33 cellular contexts compared by ENCODE assay signal in the genomic region with DNA sequence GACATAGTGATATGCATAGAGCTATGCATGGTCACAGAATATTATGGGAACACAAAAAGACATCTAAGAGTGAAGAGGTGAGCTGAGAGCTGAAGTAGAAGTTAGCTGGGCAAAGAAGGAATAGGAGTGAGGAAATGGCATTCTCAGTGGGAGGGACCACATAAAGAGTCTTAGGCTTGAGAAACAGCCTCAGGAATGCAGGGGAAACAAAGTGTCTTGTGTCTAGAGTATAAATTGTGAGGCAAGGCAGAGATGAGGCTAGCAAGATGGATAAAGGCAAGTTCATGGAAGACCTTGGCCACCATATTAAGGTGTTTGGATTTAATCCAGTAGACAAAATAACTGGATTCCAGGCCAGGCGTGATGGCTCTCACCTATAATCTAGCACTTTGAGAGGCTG. TPM values are rescaled to one million over a fixed set of nuclear protein-coding genes. Genes with fewer than 3 reads are reported as not detected.
"Had no signal": no experiment of that assay in that cellular context is flagged by ENCODE, and none has a peak within 500 bp of the region (broad histone marks: within the 10 kb centered on the region; RNA-seq: fewer than 3 reads in every experiment).

No MANE protein-coding gene starts in this region.

- H3K27me3 ChIP-seq: brain microvascular endothelial cell, esophagus muscularis mucosa, gastroesophageal sphincter, left lung, neural progenitor cell, sigmoid colon, vagina had no signal

- H3K9ac ChIP-seq: neural progenitor cell, parathyroid adenoma had no signal

- H3K4me3 Mint-ChIP-seq: activated CD4-positive, alpha-beta memory T cell treated with anti-CD3 and anti-CD28 coated beads, Interleukin-2, amount 10 ng/mL, durations not matched to agents 7 days and 5 days; activated CD4-positive, alpha-beta T cell treated with anti-CD3 and anti-CD28 coated beads, Interleukin-2, amount 10 ng/mL, durations not matched to agents 24 days and 14 days; activated CD8-positive, alpha-beta memory T cell treated with anti-CD3 and anti-CD28 coated beads, Interleukin-2, amount 10 ng/mL, durations not matched to agents 7 days and 5 days; activated T-cell treated with anti-CD3 and anti-CD28 coated beads, Interleukin-2, amount 50 U/mL, for 72 hours; natural killer cell; neural progenitor cell; stimulated activated effector memory CD8-positive, alpha-beta T cell treated with anti-CD3 and anti-CD28 coated beads, Interleukin-12 subunit alpha, Interleukin-12 subunit beta, amount 100 ng/mL, for 72 hours; stimulated activated naive CD8-positive, alpha-beta T cell treated with anti-CD3 and anti-CD28 coated beads, Interleukin-15, Interleukin-2, amounts not matched to agents 100 ng/mL and 50 ng/mL, for 24 hours had no signal

- H3K79me2 ChIP-seq: parathyroid adenoma had no signal

- H3K27ac Mint-ChIP-seq: activated CD4-positive, alpha-beta memory T cell treated with anti-CD3 and anti-CD28 coated beads, Interleukin-2, amount 10 ng/mL, durations not matched to agents 7 days and 5 days; activated CD4-positive, alpha-beta T cell treated with anti-CD3 and anti-CD28 coated beads, Interleukin-2, amount 10 ng/mL, durations not matched to agents 24 days and 14 days; activated CD8-positive, alpha-beta memory T cell treated with anti-CD3 and anti-CD28 coated beads, Interleukin-2, amount 10 ng/mL, durations not matched to agents 7 days and 5 days; activated naive CD4-positive, alpha-beta T cell treated with anti-CD3 and anti-CD28 coated beads, Interleukin-2, amount 50 U/mL, for 72 hours; activated T-cell treated with anti-CD3 and anti-CD28 coated beads, Interleukin-2, amount 50 U/mL, for 72 hours; natural killer cell; neural progenitor cell; stimulated activated effector memory CD8-positive, alpha-beta T cell treated with anti-CD3 and anti-CD28 coated beads, Interleukin-12 subunit alpha, Interleukin-12 subunit beta, amount 100 ng/mL, for 72 hours; stimulated activated naive CD8-positive, alpha-beta T cell treated with anti-CD3 and anti-CD28 coated beads, Interleukin-15, Interleukin-2, amounts not matched to agents 100 ng/mL and 50 ng/mL, for 24 hours had no signal

- H3K9me3 ChIP-seq: esophagus muscularis mucosa, gastroesophageal sphincter, left lung, psoas muscle, sigmoid colon, thoracic aorta, vagina had no signal

- H3K27ac ChIP-seq: brain microvascular endothelial cell, esophagus muscularis mucosa, gastroesophageal sphincter, left lung, neural progenitor cell, parathyroid adenoma, psoas muscle, sigmoid colon, thoracic aorta, vagina, WERI-Rb-1 had no signal

- H3K27me3 Mint-ChIP-seq: activated CD4-positive, alpha-beta memory T cell treated with anti-CD3 and anti-CD28 coated beads, Interleukin-2, amount 10 ng/mL, durations not matched to agents 7 days and 5 days; activated CD4-positive, alpha-beta T cell treated with anti-CD3 and anti-CD28 coated beads, Interleukin-2, amount 10 ng/mL, durations not matched to agents 24 days and 14 days; activated CD8-positive, alpha-beta memory T cell treated with anti-CD3 and anti-CD28 coated beads, Interleukin-2, amount 10 ng/mL, durations not matched to agents 7 days and 5 days; stimulated activated naive CD8-positive, alpha-beta T cell treated with anti-CD3 and anti-CD28 coated beads, Interleukin-15, Interleukin-2, amounts not matched to agents 100 ng/mL and 50 ng/mL, for 24 hours had no signal

- DNase-seq: activated CD4-positive, alpha-beta memory T cell treated with anti-CD3 and anti-CD28 coated beads, Interleukin-2, amount 10 ng/mL, durations not matched to agents 7 days and 5 days; activated CD4-positive, alpha-beta T cell treated with anti-CD3 and anti-CD28 coated beads, Interleukin-2, amount 10 ng/mL, durations not matched to agents 24 days and 14 days; activated CD4-positive, CD25-positive, alpha-beta regulatory T cell treated with anti-CD3 and anti-CD28 coated beads, Interleukin-2, amount 50 U/mL, for 72 hours; activated CD8-positive, alpha-beta memory T cell treated with anti-CD3 and anti-CD28 coated beads, Interleukin-2, amount 10 ng/mL, durations not matched to agents 7 days and 5 days; activated naive CD4-positive, alpha-beta T cell; activated T-cell treated with anti-CD3 and anti-CD28 coated beads for 4 hours; activated T-cell treated with anti-CD3 and anti-CD28 coated beads, Interleukin-2, amount 50 U/mL, for 72 hours; aorta; brain microvascular endothelial cell; hypothalamus; kidney glomerular epithelial cell; left lung; mesendoderm; natural killer cell; occipital lobe; psoas muscle; sigmoid colon; small intestine; stimulated activated CD4-positive, alpha-beta T cell treated with anti-CD3 and anti-CD28 coated beads, Interleukin-4, amount 100 ng/mL, for 24 hours; trophoblast cell; WERI-Rb-1 had no signal

- H3K4me3 ChIP-seq: esophagus muscularis mucosa, gastroesophageal sphincter, left lung, lung, neural progenitor cell, psoas muscle, sigmoid colon, thoracic aorta, vagina had no signal

- ATAC-seq: activated CD8-positive, alpha-beta memory T cell treated with anti-CD3 and anti-CD28 coated beads, Interleukin-2, amount 10 ng/mL, durations not matched to agents 7 days and 5 days; activated naive CD4-positive, alpha-beta T cell treated with anti-CD3 and anti-CD28 coated beads, Interleukin-2, amount 50 U/mL, for 72 hours; activated T-cell treated with anti-CD3 and anti-CD28 coated beads, Interleukin-2, amount 50 U/mL, for 72 hours; gastroesophageal sphincter; left lung; natural killer cell; psoas muscle; stimulated activated effector memory CD8-positive, alpha-beta T cell treated with anti-CD3 and anti-CD28 coated beads, Interleukin-12 subunit alpha, Interleukin-12 subunit beta, amount 100 ng/mL, for 72 hours had no signal

- H3K36me3 ChIP-seq: neural progenitor cell, thoracic aorta, vagina, WERI-Rb-1 had no signal

- H3K9me3 Mint-ChIP-seq: activated CD4-positive, alpha-beta memory T cell treated with anti-CD3 and anti-CD28 coated beads, Interleukin-2, amount 10 ng/mL, durations not matched to agents 7 days and 5 days; activated CD4-positive, alpha-beta T cell treated with anti-CD3 and anti-CD28 coated beads, Interleukin-2, amount 10 ng/mL, durations not matched to agents 24 days and 14 days; activated naive CD4-positive, alpha-beta T cell treated with anti-CD3 and anti-CD28 coated beads, Interleukin-2, amount 50 U/mL, for 72 hours; activated T-cell treated with anti-CD3 and anti-CD28 coated beads, Interleukin-2, amount 50 U/mL, for 72 hours; natural killer cell; neural progenitor cell; stimulated activated effector memory CD8-positive, alpha-beta T cell treated with anti-CD3 and anti-CD28 coated beads, Interleukin-12 subunit alpha, Interleukin-12 subunit beta, amount 100 ng/mL, for 72 hours; stimulated activated naive CD8-positive, alpha-beta T cell treated with anti-CD3 and anti-CD28 coated beads, Interleukin-15, Interleukin-2, amounts not matched to agents 100 ng/mL and 50 ng/mL, for 24 hours had no signal

- H2AFZ ChIP-seq: neural progenitor cell, parathyroid adenoma had no signal

- FAIRE-seq: small intestine, TTC549 had no signal

- H3K4me1 ChIP-seq: gastroesophageal sphincter, neural progenitor cell, parathyroid adenoma, sigmoid colon had no signal

- H3K4me2 ChIP-seq: neural progenitor cell had no signal

RNA-seq across cellular contexts. Expression of a gene that starts 40.6 kb away (rescaled TPM):
- total RNA-seq: chondrocyte, gastroesophageal sphincter, vagina had no signal
- polyA plus RNA-seq: aorta had no signal
